12 cellular contexts compared by ENCODE assay signal in the genomic region with DNA sequence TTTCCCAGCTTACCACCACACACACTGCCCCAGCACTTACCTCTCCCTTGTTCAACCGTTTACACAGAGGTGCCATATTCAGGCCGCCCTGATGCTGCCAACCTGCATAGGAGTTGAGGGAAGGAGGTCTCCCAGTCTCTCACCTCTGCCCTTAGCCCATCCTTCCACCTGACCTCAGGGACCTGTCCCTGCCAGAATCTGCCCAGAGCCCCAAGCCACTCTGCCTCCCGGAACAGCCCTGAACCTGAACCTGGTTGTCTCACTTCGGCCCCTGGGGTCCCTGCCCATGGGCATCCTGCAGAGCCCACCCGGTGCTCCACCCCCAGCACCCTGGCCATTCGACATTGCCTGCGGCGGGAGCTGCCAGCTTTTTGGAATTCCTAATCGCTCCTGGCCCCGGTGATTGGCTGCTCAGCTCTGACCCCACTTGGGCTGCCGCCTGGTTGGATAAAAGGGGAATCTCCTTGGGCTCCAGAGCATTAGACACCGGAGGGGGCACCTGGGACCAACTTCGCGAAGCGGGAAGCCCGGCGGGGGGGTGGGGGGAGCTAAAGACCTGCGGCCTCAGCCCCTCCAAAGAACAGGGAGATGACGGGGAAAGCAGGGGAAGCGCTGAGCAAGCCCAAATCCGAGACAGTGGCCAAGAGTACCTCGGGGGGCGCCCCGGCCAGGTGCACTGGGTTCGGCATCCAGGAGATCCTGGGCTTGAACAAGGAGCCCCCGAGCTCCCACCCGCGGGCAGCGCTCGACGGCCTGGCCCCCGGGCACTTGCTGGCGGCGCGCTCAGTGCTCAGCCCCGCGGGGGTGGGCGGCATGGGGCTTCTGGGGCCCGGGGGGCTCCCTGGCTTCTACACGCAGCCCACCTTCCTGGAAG. TPM values are rescaled to one million over a fixed set of nuclear protein-coding genes. Genes with fewer than 3 reads are reported as not detected.
DNase-seq lines count a peak whose midpoint lies in the region; ATAC-seq and TF ChIP-seq lines count a peak whose summit lies in the region.
"Had no signal": no experiment of that assay in that cellular context is flagged by ENCODE, and none has a peak within 500 bp of the region (broad histone marks: within the 10 kb centered on the region; RNA-seq: fewer than 3 reads in every experiment).

Gene VSX2 (plus strand): TSS at position 476 of the 874 bp plus-strand sequence. CDS start 113 bp downstream, at position 589.

- H3K27me3 ChIP-seq in left ventricle myocardium inferior (ENCODE audit: low read depth): peaks cover 88% of the 10 kb centered on the region
- peaks cover 85% of the 10 kb centered on the region for H3K27me3 ChIP-seq in ectodermal cell (ENCODE audit: control insufficient read depth, insufficient read depth, low read length, poor library complexity, severe bottlenecking)
- H3K27me3 ChIP-seq in neural cell (ENCODE audit: insufficient read depth, low read depth, low read length): peaks cover 72% of the 10 kb centered on the region
- H3K27me3 ChIP-seq in vagina: peaks cover 28% of the 10 kb centered on the region

- 6 to 7% methylated on average over 40 of the region's 40 CpGs for WGBS in ectodermal cell, 2 experiments

- no peak for DNase-seq in left ventricle myocardium inferior
- DNase-seq in left ventricle myocardium superior: no peak
- no peak for DNase-seq in vagina (ENCODE audit: extremely low spot score in 2 of 2)
- DNase-seq in activated CD8-positive, alpha-beta memory T cell treated with anti-CD3 and anti-CD28 coated beads, Interleukin-2, amount 50 U/mL, for 4 hours: no peak
- DNase-seq in activated CD4-positive, alpha-beta T cell treated with anti-CD3 and anti-CD28 coated beads for 48 hours: no peak
- DNase-seq in mesothelial cell of epicardium (ENCODE audit: low spot score in 2 of 2, unreplicated experiment in 2 of 2): no peak
- DNase-seq: activated CD8-positive, alpha-beta memory T cell treated with anti-CD3 and anti-CD28 coated beads for 24 hours; MM.1S; NCI-H69 had no signal

- H3K27me3 Mint-ChIP-seq in mesothelial cell of epicardium (ENCODE audit: low read depth): peaks cover 95% of the 10 kb centered on the region

- no peak within 1 kb of the TSS for H3K4me2 ChIP-seq in neural cell (ENCODE audit: low read length)
- H3K4me2 ChIP-seq: BLaER1 treated with 17β-estradiol and CSF1 and Interleukin-3, amounts not matched to agents 10 nM and 100 nM had no signal

- H3F3A ChIP-seq in neural cell (ENCODE audit: insufficient read depth, low read length, poor library complexity, severe bottlenecking): no peaks in the 10 kb centered on the region

- no peak for TF ChIP-seq RAD21 in neural cell (conservative IDR thresholded peaks at IDR 0.05)

- H3K36me3 ChIP-seq in left ventricle myocardium inferior (no peaks in the 10 kb centered on the region), ectodermal cell (ENCODE audit: control insufficient read depth, insufficient read depth, low read length) (no peaks in the 10 kb centered on the region), neural cell (ENCODE audit: insufficient read depth, low read length) (no peaks in the 10 kb centered on the region), vagina (no peaks in the 10 kb centered on the region)
- H3K36me3 ChIP-seq: BLaER1 treated with 17β-estradiol and CSF1 and Interleukin-3, amounts not matched to agents 10 nM and 100 nM had no signal

- H3K4me1 Mint-ChIP-seq in mesothelial cell of epicardium: peaks cover 15% of the 10 kb centered on the region

- H3K9me3 ChIP-seq in left ventricle myocardium inferior (replicated peaks) (no peaks in the 10 kb centered on the region), ectodermal cell (ENCODE audit: control insufficient read depth, low read length) (no peaks in the 10 kb centered on the region), neural cell (ENCODE audit: low read length) (no peaks in the 10 kb centered on the region), vagina (no peaks in the 10 kb centered on the region)

- no peaks in the 10 kb centered on the region for H3K9me3 Mint-ChIP-seq in mesothelial cell of epicardium

- H3K4me3 ChIP-seq in left ventricle myocardium inferior: peak within 1 kb of the TSS; percentile 59
- peak within 1 kb of the TSS; percentile 24 for H3K4me3 ChIP-seq in ectodermal cell (ENCODE audit: insufficient read depth, low read depth, low read length)
- H3K4me3 ChIP-seq in neural cell (ENCODE audit: low read length): peak within 1 kb of the TSS; percentile 23
- H3K4me3 ChIP-seq in vagina: peak within 1 kb of the TSS; percentile 17 to 40

- H3K4me3 Mint-ChIP-seq in mesothelial cell of epicardium: no peak within 1 kb of the TSS

- no peaks in the 10 kb centered on the region for H3K9me2 ChIP-seq in neural cell (ENCODE audit: insufficient read depth, low read length)

- ATAC-seq in left ventricle myocardium superior: no peak

- H3K9ac ChIP-seq in neural cell (ENCODE audit: low read length): no peak within 1 kb of the TSS
- H3K9ac ChIP-seq: BLaER1 treated with 17β-estradiol and CSF1 and Interleukin-3, amounts not matched to agents 10 nM and 100 nM had no signal

- no peak for TF ChIP-seq POLR2A in vagina (IDR thresholded peaks at IDR 0.05)

- TF ChIP-seq CTCF in left ventricle myocardium inferior (IDR thresholded peaks at IDR 0.05; ENCODE audit: borderline replicate concordance): no peak
- TF ChIP-seq CTCF in neural cell (IDR thresholded peaks at IDR 0.05; ENCODE audit: poor library complexity, severe bottlenecking): no peak
- TF ChIP-seq CTCF in vagina (IDR thresholded peaks at IDR 0.05): no peak
- TF ChIP-seq CTCF in mesothelial cell of epicardium (IDR thresholded peaks at IDR 0.05; ENCODE audit: unreplicated experiment): no peak

- H3K27ac ChIP-seq in left ventricle myocardium inferior (replicated peaks) (no peak within 1 kb of the TSS), ectodermal cell (ENCODE audit: insufficient read depth, low read depth, low read length, poor library complexity, severe bottlenecking) (no peak within 1 kb of the TSS), neural cell (ENCODE audit: low read length) (no peak within 1 kb of the TSS), vagina (no peak within 1 kb of the TSS)
- H3K27ac ChIP-seq: BLaER1 treated with 17β-estradiol and CSF1 and Interleukin-3, amounts not matched to agents 10 nM and 100 nM had no signal

- no peak within 1 kb of the TSS for H2AFZ ChIP-seq in neural cell (ENCODE audit: low read depth, low read length)

- TF ChIP-seq EP300 in neural cell (conservative IDR thresholded peaks at IDR 0.05; ENCODE audit: poor library complexity, severe bottlenecking): no peak

- no peak within 1 kb of the TSS for H3K27ac Mint-ChIP-seq in mesothelial cell of epicardium

- no peaks in the 10 kb centered on the region for H4K20me1 ChIP-seq in neural cell (ENCODE audit: insufficient read depth)

- no peaks in the 10 kb centered on the region for H3K36me3 Mint-ChIP-seq in mesothelial cell of epicardium

- no peaks in the 10 kb centered on the region for H3K79me2 ChIP-seq in neural cell (replicated peaks; ENCODE audit: insufficient read depth, low read length)

- intact Hi-C loops in left ventricle myocardium inferior (cut with micrococcal nuclease): no loop called here
- intact Hi-C loops in left ventricle myocardium superior (cut with micrococcal nuclease): no loop called here
- intact Hi-C loops in vagina (cut with DNase I): no loop called here

- H3K4me1 ChIP-seq in left ventricle myocardium inferior (peaks cover 26% of the 10 kb centered on the region), ectodermal cell (ENCODE audit: control insufficient read depth, insufficient read depth, low read length) (peaks cover 14% of the 10 kb centered on the region), vagina (peaks cover 30% of the 10 kb centered on the region)
- H3K4me1 ChIP-seq: BLaER1 treated with 17β-estradiol and CSF1 and Interleukin-3, amounts not matched to agents 10 nM and 100 nM had no signal

TF ChIP-seq in neural cell, 6 proteins besides CTCF, POLR2A, EP300 and RAD21:
- TF ChIP-seq, protein P1, sequence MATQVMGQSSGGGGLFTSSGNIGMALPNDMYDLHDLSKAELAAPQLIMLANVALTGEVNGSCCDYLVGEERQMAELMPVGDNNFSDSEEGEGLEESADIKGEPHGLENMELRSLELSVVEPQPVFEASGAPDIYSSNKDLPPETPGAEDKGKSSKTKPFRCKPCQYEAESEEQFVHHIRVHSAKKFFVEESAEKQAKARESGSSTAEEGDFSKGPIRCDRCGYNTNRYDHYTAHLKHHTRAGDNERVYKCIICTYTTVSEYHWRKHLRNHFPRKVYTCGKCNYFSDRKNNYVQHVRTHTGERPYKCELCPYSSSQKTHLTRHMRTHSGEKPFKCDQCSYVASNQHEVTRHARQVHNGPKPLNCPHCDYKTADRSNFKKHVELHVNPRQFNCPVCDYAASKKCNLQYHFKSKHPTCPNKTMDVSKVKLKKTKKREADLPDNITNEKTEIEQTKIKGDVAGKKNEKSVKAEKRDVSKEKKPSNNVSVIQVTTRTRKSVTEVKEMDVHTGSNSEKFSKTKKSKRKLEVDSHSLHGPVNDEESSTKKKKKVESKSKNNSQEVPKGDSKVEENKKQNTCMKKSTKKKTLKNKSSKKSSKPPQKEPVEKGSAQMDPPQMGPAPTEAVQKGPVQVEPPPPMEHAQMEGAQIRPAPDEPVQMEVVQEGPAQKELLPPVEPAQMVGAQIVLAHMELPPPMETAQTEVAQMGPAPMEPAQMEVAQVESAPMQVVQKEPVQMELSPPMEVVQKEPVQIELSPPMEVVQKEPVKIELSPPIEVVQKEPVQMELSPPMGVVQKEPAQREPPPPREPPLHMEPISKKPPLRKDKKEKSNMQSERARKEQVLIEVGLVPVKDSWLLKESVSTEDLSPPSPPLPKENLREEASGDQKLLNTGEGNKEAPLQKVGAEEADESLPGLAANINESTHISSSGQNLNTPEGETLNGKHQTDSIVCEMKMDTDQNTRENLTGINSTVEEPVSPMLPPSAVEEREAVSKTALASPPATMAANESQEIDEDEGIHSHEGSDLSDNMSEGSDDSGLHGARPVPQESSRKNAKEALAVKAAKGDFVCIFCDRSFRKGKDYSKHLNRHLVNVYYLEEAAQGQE (IDR thresholded peaks at IDR 0.05; ENCODE audit: borderline replicate concordance): no peak
- TF ChIP-seq SMC3 (conservative IDR thresholded peaks at IDR 0.05; ENCODE audit: poor library complexity) (no peak), MXI1 (conservative IDR thresholded peaks at IDR 0.05; ENCODE audit: poor library complexity, severe bottlenecking) (no peak), POLR2AphosphoS5 (IDR thresholded peaks at IDR 0.05) (no peak), EZH2 (IDR thresholded peaks at IDR 0.05; ENCODE audit: borderline replicate concordance, insufficient read depth, low read length, poor library complexity, severe bottlenecking) (no peak), TAF1 (IDR thresholded peaks at IDR 0.05; ENCODE audit: low read depth) (no peak)
TF ChIP-seq in neural cell: peak in this region for 0.

RNA-seq across cellular contexts. Expression of gene VSX2, which starts in this region (rescaled TPM):
- total RNA-seq in left ventricle myocardium inferior: not detected
- total RNA-seq in left ventricle myocardium superior: not detected
- not detected for polyA plus RNA-seq in ectodermal cell (2013, experiment 1 of 4)
- 0.14 TPM for polyA plus RNA-seq in ectodermal cell (2013, experiment 2 of 4)
- 0.11 TPM for polyA plus RNA-seq in ectodermal cell (2013, experiment 3 of 4)
- 0.08 TPM for polyA plus RNA-seq in ectodermal cell (2013, experiment 4 of 4)
- not detected in 2 replicates for polyA plus RNA-seq in neural cell
- polyA minus RNA-seq in neural cell: not detected in 2 replicates
- total RNA-seq in vagina: not detected
- not detected in 3 replicates for total RNA-seq in mesothelial cell of epicardium
